In the genomic region with DNA sequence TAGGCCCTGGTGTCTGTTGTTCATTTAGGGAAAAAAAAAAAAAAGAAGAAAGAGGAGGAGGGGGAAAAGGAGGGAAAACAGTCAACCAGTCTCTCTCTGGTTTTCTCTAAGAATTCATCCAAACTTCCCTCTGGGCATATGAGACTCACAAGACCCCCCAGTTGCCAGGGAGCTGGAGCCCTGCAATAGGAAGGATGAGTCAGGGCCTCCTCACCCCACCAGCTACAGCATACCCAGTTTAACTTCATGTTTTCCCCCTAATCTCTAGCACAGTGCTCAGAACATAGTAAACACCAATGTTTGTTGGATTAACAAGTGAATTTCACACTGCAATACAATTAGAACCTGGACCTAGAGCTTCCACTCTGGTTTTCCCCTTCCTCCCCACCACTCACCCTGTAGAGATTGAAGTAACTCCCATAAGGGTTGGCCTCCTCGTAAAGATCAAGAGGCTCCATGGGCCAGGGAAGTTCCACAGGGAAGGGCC, we compare ENCODE assay signal across 8 cellular contexts. TPM values are rescaled to one million over a fixed set of nuclear protein-coding genes. Genes with fewer than 3 reads are reported as not detected.
A peak's percentile ranks its signal among the peaks of the same experiment; 100 is the strongest.
DNase-seq lines count a peak whose midpoint lies in the region; ATAC-seq, FAIRE-seq and TF ChIP-seq lines count a peak whose summit lies in the region.

No MANE protein-coding gene starts in this region.

- peak overlapping the region; percentile 99 for H3K27ac Mint-ChIP-seq in dendritic cell treated with granulocyte-macrophage colony-stimulating factor and Interleukin-4, amounts not matched to agents 40 ng/mL and 50 ng/mL, for 4 days
- H3K27ac Mint-ChIP-seq in nephron, result peak overlapping the region in 2 of 3 experiments; percentile 47 to 63

- H3K4me3 ChIP-seq in LNCaP clone FGC (ENCODE audit: low read depth, low read length), result peak overlapping the region; percentile 30

- no peaks in the 10 kb centered on the region for H3K27me3 Mint-ChIP-seq in dendritic cell treated with granulocyte-macrophage colony-stimulating factor and Interleukin-4, amounts not matched to agents 40 ng/mL and 50 ng/mL, for 4 days
- H3K27me3 Mint-ChIP-seq in nephron (ENCODE audit: low read depth), result peaks cover 10% of the 10 kb centered on the region

- H3K4me3 Mint-ChIP-seq in dendritic cell treated with granulocyte-macrophage colony-stimulating factor and Interleukin-4, amounts not matched to agents 40 ng/mL and 50 ng/mL, for 4 days, result peak overlapping the region; percentile 75
- H3K4me3 Mint-ChIP-seq in nephron, result no peak overlapping the region

- in situ Hi-C loops in G401 (cut with HindIII; ENCODE audit: low sequenced_read_pairs), result no loop called here

- TF ChIP-seq CTCF in LNCaP clone FGC (IDR thresholded peaks at IDR 0.05; ENCODE audit: control insufficient read depth, extremely low read depth, insufficient read depth) (no peak), nephron (IDR thresholded peaks at IDR 0.05; ENCODE audit: unreplicated experiment in 3 of 3) (no peak)

- peak; percentile 21 for ATAC-seq in GM19463 (IDR thresholded peaks at IDR 0.05; ENCODE audit: unreplicated experiment)
- ATAC-seq in HG03045 (IDR thresholded peaks at IDR 0.05; ENCODE audit: unreplicated experiment), result no peak

- no peak for TF ChIP-seq POLR2A in H54 (IDR thresholded peaks at IDR 0.05; ENCODE audit: low read depth, low read length)

- peaks cover 45% of the 10 kb centered on the region for H3K4me1 Mint-ChIP-seq in dendritic cell treated with granulocyte-macrophage colony-stimulating factor and Interleukin-4, amounts not matched to agents 40 ng/mL and 50 ng/mL, for 4 days (ENCODE audit: low read depth)
- H3K4me1 Mint-ChIP-seq in nephron, result peaks cover 8% of the 10 kb centered on the region

- FAIRE-seq in H54 (lab: Jason Lieb, UNC), result no peak

- no peaks in the 10 kb centered on the region for H3K9me3 Mint-ChIP-seq in dendritic cell treated with granulocyte-macrophage colony-stimulating factor and Interleukin-4, amounts not matched to agents 40 ng/mL and 50 ng/mL, for 4 days
- H3K9me3 Mint-ChIP-seq in nephron, result no peaks in the 10 kb centered on the region

- no peaks in the 10 kb centered on the region for H3K36me3 Mint-ChIP-seq in dendritic cell treated with granulocyte-macrophage colony-stimulating factor and Interleukin-4, amounts not matched to agents 40 ng/mL and 50 ng/mL, for 4 days (ENCODE audit: low read depth)
- H3K36me3 Mint-ChIP-seq in nephron (ENCODE audit: low read depth), result no peaks in the 10 kb centered on the region

- DNase-seq in LNCaP clone FGC (ENCODE audit: low read depth) (no peak), GF-D8 (lab: John Stamatoyannopoulos, UW) (no peak), H54 (ENCODE audit: insufficient read length, low spot score) (no peak), G401 (ENCODE audit: low spot score) (no peak)

- intact Hi-C loops in dendritic cell treated with granulocyte-macrophage colony-stimulating factor and Interleukin-4, amounts not matched to agents 40 ng/mL and 50 ng/mL, for 4 days (cut with micrococcal nuclease), result no loop called here

RNA-seq across cellular contexts. Expression of a gene that starts 7.8 kb away (rescaled TPM):
- 47.6 and 60.7 TPM in 2 replicates for total RNA-seq in G401 (2014; rRNA removed; shearing (Covaris generic))

RNA-seq across cellular contexts. Expression of a gene that starts 25.6 kb away (rescaled TPM):
- not detected in 2 replicates for total RNA-seq in G401 (2014; rRNA removed; shearing (Covaris generic))

RNA-seq across cellular contexts. Expression of a gene that starts 32.6 kb away (rescaled TPM):
- 95.1 and 108 TPM in 2 replicates for total RNA-seq in G401 (2014; rRNA removed; shearing (Covaris generic))

RNA-seq across cellular contexts. Expression of a gene that starts 56.5 kb away (rescaled TPM):
- 0.10 TPM in 1 of 2 replicates, not detected in the other for total RNA-seq in G401 (2014; rRNA removed; shearing (Covaris generic))

RNA-seq across cellular contexts. Expression of a gene that starts 58.5 kb away (rescaled TPM):
- not detected in 2 replicates for total RNA-seq in G401 (2014; rRNA removed; shearing (Covaris generic))
